10 cellular contexts compared by ENCODE assay signal in genomic region chr18:46156124-46156745, GRCh38. TPM values are rescaled to one million over a fixed set of nuclear protein-coding genes. Genes with fewer than 3 reads are reported as not detected.
A peak's percentile ranks its signal among the peaks of the same experiment; 100 is the strongest.
DNase-seq lines count a peak whose midpoint lies in the region; ATAC-seq and TF ChIP-seq lines count a peak whose summit lies in the region.
"Had no signal": no experiment of that assay in that cellular context is flagged by ENCODE, and none has a peak within 500 bp of the region (broad histone marks: within the 10 kb centered on the region; RNA-seq: fewer than 3 reads in every experiment).

No MANE protein-coding gene starts in this region.

- peak overlapping the region; percentile 53 for H3K4me3 Mint-ChIP-seq in activated naive CD4-positive, alpha-beta T cell treated with anti-CD3 and anti-CD28 coated beads, Interleukin-2, amount 10 ng/mL, durations not matched to agents 7 days and 5 days
- H3K4me3 Mint-ChIP-seq in naive B cell: peak overlapping the region in 2 of 8 donors; percentile 21 to 37

- peaks cover 95% of the 10 kb centered on the region for H3K4me1 Mint-ChIP-seq in activated naive CD4-positive, alpha-beta T cell treated with anti-CD3 and anti-CD28 coated beads, Interleukin-2, amount 10 ng/mL, durations not matched to agents 7 days and 5 days
- peaks cover 12 to 25% (median 17%) of the 10 kb centered on the region in 3 donors for H3K4me1 Mint-ChIP-seq in naive B cell

- ATAC-seq in naive B cell (ENCODE audit: low read depth in 2 of 2): peak; percentile 35 to 45
- ATAC-seq in right cardiac atrium: no peak
- no peak for ATAC-seq in gastroesophageal sphincter

- H3K4me1 ChIP-seq in ACC112 (ENCODE audit: control insufficient read depth, insufficient read depth, low read length, unreplicated experiment) (peaks cover 38% of the 10 kb centered on the region), right cardiac atrium (ENCODE audit: control insufficient read depth, insufficient read depth, low read length) (peaks cover 2% of the 10 kb centered on the region), gastroesophageal sphincter (no peaks in the 10 kb centered on the region)

- peaks cover 41% of the 10 kb centered on the region for H3K36me3 Mint-ChIP-seq in activated naive CD4-positive, alpha-beta T cell treated with anti-CD3 and anti-CD28 coated beads, Interleukin-2, amount 10 ng/mL, durations not matched to agents 7 days and 5 days
- no peaks in the 10 kb centered on the region for H3K36me3 Mint-ChIP-seq in naive B cell

- peak overlapping the region; percentile 97 for H3K27ac Mint-ChIP-seq in activated naive CD4-positive, alpha-beta T cell treated with anti-CD3 and anti-CD28 coated beads, Interleukin-2, amount 10 ng/mL, durations not matched to agents 7 days and 5 days
- H3K27ac Mint-ChIP-seq in naive B cell: peak overlapping the region in 5 of 6 donors; percentile 39 to 78 (median 53)

- peak overlapping the region; percentile 57 for H3K27ac ChIP-seq in ACC112 (ENCODE audit: low read depth, low read length)
- H3K27ac ChIP-seq in RWPE1: peak overlapping the region; percentile 44; the same call in 1 of the 2 replicates
- H3K27ac ChIP-seq in right cardiac atrium (ENCODE audit: low read length): no peak overlapping the region
- H3K27ac ChIP-seq in gastroesophageal sphincter: no peak overlapping the region
- H3K27ac ChIP-seq: HL-60, neutrophil had no signal

- intact Hi-C loops in right cardiac atrium (cut with DNase I): loop anchor here in 1 of 4 donors (10.0 kb wide), 1 partner anchor 509 kb away; no protein-coding TSS in a partner anchor

- no peak overlapping the region for H2AFZ ChIP-seq in ACC112 (ENCODE audit: low read length, unreplicated experiment)

- peaks cover 11% of the 10 kb centered on the region for H3K9me3 Mint-ChIP-seq in activated naive CD4-positive, alpha-beta T cell treated with anti-CD3 and anti-CD28 coated beads, Interleukin-2, amount 10 ng/mL, durations not matched to agents 7 days and 5 days
- no peaks in the 10 kb centered on the region for H3K9me3 Mint-ChIP-seq in naive B cell

- H3K36me3 ChIP-seq in ACC112 (ENCODE audit: insufficient read depth, low read length): no peaks in the 10 kb centered on the region
- H3K36me3 ChIP-seq in gastroesophageal sphincter: peaks cover 0 to 8% of the 10 kb centered on the region in 2 donors
- H3K36me3 ChIP-seq: neutrophil had no signal

- no peak for TF ChIP-seq POLR2A in gastroesophageal sphincter (IDR thresholded peaks at IDR 0.05)

- no peaks in the 10 kb centered on the region for H3K79me2 ChIP-seq in ACC112 (ENCODE audit: control insufficient read depth, insufficient read depth, low read length, unreplicated experiment)

- TF ChIP-seq CTCF in RWPE1 (conservative IDR thresholded peaks at IDR 0.05; ENCODE audit: low read depth): no peak
- TF ChIP-seq CTCF in gastroesophageal sphincter (IDR thresholded peaks at IDR 0.05): no peak

- POLR2A ChIA-PET in RWPE1 (lab: Yijun Ruan, JAX; ENCODE audit: low non-redundant PET): no interaction called here

- H3K9me3 ChIP-seq in right cardiac atrium (ENCODE audit: control insufficient read depth, low read length) (no peaks in the 10 kb centered on the region), gastroesophageal sphincter (no peaks in the 10 kb centered on the region)
- H3K9me3 ChIP-seq: neutrophil had no signal

- H3K4me3 ChIP-seq in ACC112 (ENCODE audit: low read depth, low read length): no peak overlapping the region
- no peak overlapping the region for H3K4me3 ChIP-seq in right cardiac atrium (ENCODE audit: low read length)
- H3K4me3 ChIP-seq in gastroesophageal sphincter: no peak overlapping the region

- DNase-seq in RWPE1 (ENCODE audit: low spot score): no peak
- peak; percentile 58 for DNase-seq in activated naive CD4-positive, alpha-beta T cell treated with anti-CD3 and anti-CD28 coated beads, Interleukin-2, amount 10 ng/mL, durations not matched to agents 7 days and 5 days
- no peak for DNase-seq in naive B cell
- no peak for DNase-seq in RKO (ENCODE audit: low spot score)
- DNase-seq in stimulated activated naive CD4-positive, alpha-beta T cell (lab: John Stamatoyannopoulos, UW): no peak
- DNase-seq in right cardiac atrium: no peak

- H3K27me3 ChIP-seq in ACC112 (ENCODE audit: insufficient read depth, low read length) (no peaks in the 10 kb centered on the region), right cardiac atrium (ENCODE audit: control insufficient read depth, insufficient read depth) (no peaks in the 10 kb centered on the region), gastroesophageal sphincter (no peaks in the 10 kb centered on the region)
- H3K27me3 ChIP-seq: neutrophil had no signal

- no peaks in the 10 kb centered on the region for H3K27me3 Mint-ChIP-seq in activated naive CD4-positive, alpha-beta T cell treated with anti-CD3 and anti-CD28 coated beads, Interleukin-2, amount 10 ng/mL, durations not matched to agents 7 days and 5 days
- no peaks in the 10 kb centered on the region for H3K27me3 Mint-ChIP-seq in naive B cell

- TF ChIP-seq EP300 in gastroesophageal sphincter (IDR thresholded peaks at IDR 0.05): no peak

- WGBS in right cardiac atrium: 76% methylated on average over 3 of the region's 3 CpGs
- WGBS in gastroesophageal sphincter (ENCODE audit: low coverage in 1 of 2), 2 donors: 82 to 85% methylated on average over 2 of the region's 3 CpGs

- CTCF ChIA-PET in RWPE1 (lab: Yijun Ruan, JAX): no interaction called here
- CTCF ChIA-PET in activated naive CD4-positive, alpha-beta T cell treated with anti-CD3 and anti-CD28 coated beads, Interleukin-2, amount 10 ng/mL, durations not matched to agents 7 days and 5 days (lab: Charles Lee): interaction anchor here (1.2 to 3.1 kb wide), 2 partner anchors 13 to 17 kb away, joined by 3 to 35 read pairs; a partner anchor contains a TSS

RNA-seq across cellular contexts. Expression of gene HAUS1, which starts 52.0 kb away (rescaled TPM):
- 10 to 100 TPM; 49.4 to 74.0 (median 63.8) TPM for polyA plus RNA-seq in naive B cell (ENCODE audit: low read depth in 6 of 6)
- 10 to 100 TPM in 1 of 4 donors, 1 to 10 TPM in 3; 8.8 to 13.0 (median 9.2) TPM for total RNA-seq in right cardiac atrium
- 15.0 TPM for polyA plus RNA-seq in right cardiac atrium
- total RNA-seq in gastroesophageal sphincter: 10 to 100 TPM; 16.2 to 36.0 (median 33.6) TPM

RNA-seq across cellular contexts. Expression of gene ATP5F1A, which starts 58.1 kb away (rescaled TPM):
- polyA plus RNA-seq in naive B cell (ENCODE audit: low read depth in 6 of 6) (100 to 1,000 TPM; 349 to 555 (median 393) TPM), right cardiac atrium (1,401 TPM)
- total RNA-seq in right cardiac atrium (1,000 to 10,000 TPM; 1,050 to 1,210 (median 1,148) TPM), gastroesophageal sphincter (100 to 1,000 TPM; 461 to 688 (median 605) TPM)

Comparison
In these comparisons a context has a peak if more than half of its experiments do, and no peak if none do; other contexts are left out.
1. H3K27ac ChIP-seq: peak in ACC112 (single experiment) and RWPE1 (single experiment); none in right cardiac atrium (single experiment) and gastroesophageal sphincter (0 of 4).
2. ATAC-seq: peak in naive B cell (2 of 2); none in right cardiac atrium (0 of 2) and gastroesophageal sphincter (single experiment).